In genomic region chr12:108381793-108382436, GRCh38 we compare ENCODE assay signal across 17 cellular contexts. TPM values are rescaled to one million over a fixed set of nuclear protein-coding genes. Genes with fewer than 3 reads are reported as not detected.
DNase-seq lines count a peak whose midpoint lies in the region; ATAC-seq and TF ChIP-seq lines count a peak whose summit lies in the region.
"Had no signal": no experiment of that assay in that cellular context is flagged by ENCODE, and none has a peak within 500 bp of the region (broad histone marks: within the 10 kb centered on the region; RNA-seq: fewer than 3 reads in every experiment).

No MANE protein-coding gene starts in this region.

- no peak overlapping the region for H3K4me3 Mint-ChIP-seq in activated CD4-positive, alpha-beta T cell treated with anti-CD3 and anti-CD28 coated beads for 36 hours
- H3K4me3 Mint-ChIP-seq in progenitor cell of endocrine pancreas (ENCODE audit: low read depth) = no peak overlapping the region
- H3K4me3 Mint-ChIP-seq: immature natural killer cell; stimulated activated memory B cell treated with anti-CD40 and anti-IgM and Interleukin-4, amounts not matched to agents 10 μg/mL and 1 μg/mL and 100 μg/mL, for 72 hours had no signal

- H3K27me3 Mint-ChIP-seq in activated CD4-positive, alpha-beta T cell treated with anti-CD3 and anti-CD28 coated beads for 36 hours = peaks cover 3% of the 10 kb centered on the region
- H3K27me3 Mint-ChIP-seq in progenitor cell of endocrine pancreas = no peaks in the 10 kb centered on the region

- no peaks in the 10 kb centered on the region for H3K79me2 ChIP-seq in Karpas-422 (ENCODE audit: low read length)

- H3K36me3 Mint-ChIP-seq in activated CD4-positive, alpha-beta T cell treated with anti-CD3 and anti-CD28 coated beads for 36 hours (ENCODE audit: low read depth) = no peaks in the 10 kb centered on the region
- H3K36me3 Mint-ChIP-seq in progenitor cell of endocrine pancreas (ENCODE audit: insufficient read depth) = no peaks in the 10 kb centered on the region
- H3K36me3 Mint-ChIP-seq: stimulated activated memory B cell treated with anti-CD40 and anti-IgM and Interleukin-4, amounts not matched to agents 10 μg/mL and 1 μg/mL and 100 μg/mL, for 72 hours had no signal

- no peak for ATAC-seq in activated CD4-positive, alpha-beta T cell treated with anti-CD3 and anti-CD28 coated beads for 36 hours
- ATAC-seq: mucosa of descending colon; stimulated activated memory B cell treated with anti-CD40 and anti-IgM and Interleukin-4, amounts not matched to agents 10 μg/mL and 1 μg/mL and 100 μg/mL, for 72 hours had no signal

- TF ChIP-seq CTCF in progenitor cell of endocrine pancreas (IDR thresholded peaks at IDR 0.05; ENCODE audit: unreplicated experiment) (no peak), GM13976 (IDR thresholded peaks at IDR 0.05; ENCODE audit: borderline replicate concordance, control extremely low read depth, extremely low read depth, insufficient read depth, missing control alignments) (no peak)

- H3K27me3 ChIP-seq in Karpas-422 (ENCODE audit: low read length) = no peaks in the 10 kb centered on the region
- H3K27me3 ChIP-seq: uterus had no signal

- in situ Hi-C loops in GM13976 (cut with MboI; ENCODE audit: low sequenced_read_pairs, unreplicated experiment) = no loop called here

- no peaks in the 10 kb centered on the region for H3K9me3 ChIP-seq in Karpas-422 (ENCODE audit: low read length)
- H3K9me3 ChIP-seq: uterus had no signal

- H3K9me2 ChIP-seq in Karpas-422 (replicated peaks; ENCODE audit: insufficient read depth, low read length) = no peaks in the 10 kb centered on the region

- H2AFZ ChIP-seq in Karpas-422 (ENCODE audit: low read length) = no peak overlapping the region

- peak; percentile 8 for DNase-seq in activated CD4-positive, alpha-beta T cell treated with anti-CD3 and anti-CD28 coated beads for 36 hours
- no peak for DNase-seq in activated CD4-positive, alpha-beta T cell treated with anti-CD3 and anti-CD28 coated beads, Interleukin-2, amount 50 U/mL, for 48 hours
- DNase-seq in RPMI8226 (peak; percentile 20), fibroblast of peridontal ligament (ENCODE audit: extremely low read depth) (peak; percentile 23), progenitor cell of endocrine pancreas (ENCODE audit: low spot score, unreplicated experiment) (peak; percentile 55), cortex of kidney (lab: John Stamatoyannopoulos, UW) (no peak), Karpas-422 (no peak), GM13976 (ENCODE audit: low spot score) (no peak)
- DNase-seq: activated naive CD4-positive, alpha-beta T cell treated with anti-CD3 and anti-CD28 coated beads, Interleukin-2, amount 50 U/mL, for 16 hours; immature natural killer cell; mucosa of descending colon; NCI-H2227 treated with DMSO at 0.1 percent for 48 hours; SHP77 treated with DMSO at 0.1 percent for 48 hours; stimulated activated CD4-positive, alpha-beta T cell treated with anti-CD3 and anti-CD28 coated beads, Interleukin-2, amount 100 ng/mL, for 48 hours; uterus had no signal

- no peak overlapping the region for H3K27ac ChIP-seq in Karpas-422 (ENCODE audit: low read length)
- H3K27ac ChIP-seq: uterus had no signal

- POLR2A ChIA-PET in activated CD4-positive, alpha-beta T cell treated with anti-CD3 and anti-CD28 coated beads for 36 hours (lab: Charles Lee) = no interaction called here

- CTCF ChIA-PET in activated CD4-positive, alpha-beta T cell treated with anti-CD3 and anti-CD28 coated beads for 36 hours (lab: Charles Lee) = interaction anchor here (0.7 to 1.1 kb wide), 2 partner anchors 11 to 394 kb away, joined by 3 to 4 read pairs; no protein-coding TSS in a partner anchor

- no peak overlapping the region for H3K4me3 ChIP-seq in Karpas-422 (ENCODE audit: low read length)
- H3K4me3 ChIP-seq: mucosa of descending colon, uterus had no signal

- intact Hi-C loops in activated CD4-positive, alpha-beta T cell treated with anti-CD3 and anti-CD28 coated beads for 36 hours (cut with DNase I, micrococcal nuclease) = no loop called here

- H3K4me1 ChIP-seq in Karpas-422 (ENCODE audit: low read length) = no peaks in the 10 kb centered on the region
- H3K4me1 ChIP-seq: Caco-2, uterus had no signal

- no peaks in the 10 kb centered on the region for H3K4me1 Mint-ChIP-seq in activated CD4-positive, alpha-beta T cell treated with anti-CD3 and anti-CD28 coated beads for 36 hours
- H3K4me1 Mint-ChIP-seq in progenitor cell of endocrine pancreas (ENCODE audit: low read depth) = no peaks in the 10 kb centered on the region
- H3K4me1 Mint-ChIP-seq: stimulated activated memory B cell treated with anti-CD40 and anti-IgM and Interleukin-4, amounts not matched to agents 10 μg/mL and 1 μg/mL and 100 μg/mL, for 72 hours had no signal

- H3K4me2 ChIP-seq in Karpas-422 (ENCODE audit: low read depth, low read length, poor library complexity, severe bottlenecking) = no peak overlapping the region

- H3K9ac ChIP-seq in Karpas-422 (ENCODE audit: low read length) = no peak overlapping the region

- no peaks in the 10 kb centered on the region for H3K9me3 Mint-ChIP-seq in activated CD4-positive, alpha-beta T cell treated with anti-CD3 and anti-CD28 coated beads for 36 hours (ENCODE audit: low read depth)
- peaks cover 14% of the 10 kb centered on the region for H3K9me3 Mint-ChIP-seq in progenitor cell of endocrine pancreas (ENCODE audit: low read depth)

- no peaks in the 10 kb centered on the region for H3K36me3 ChIP-seq in Karpas-422 (ENCODE audit: insufficient read depth, low read length)
- H3K36me3 ChIP-seq: uterus had no signal

- H3K27ac Mint-ChIP-seq in activated CD4-positive, alpha-beta T cell treated with anti-CD3 and anti-CD28 coated beads for 36 hours = no peak overlapping the region
- H3K27ac Mint-ChIP-seq in progenitor cell of endocrine pancreas = no peak overlapping the region
- H3K27ac Mint-ChIP-seq: immature natural killer cell; stimulated activated memory B cell treated with anti-CD40 and anti-IgM and Interleukin-4, amounts not matched to agents 10 μg/mL and 1 μg/mL and 100 μg/mL, for 72 hours had no signal

- no peaks in the 10 kb centered on the region for H4K20me1 ChIP-seq in Karpas-422 (ENCODE audit: insufficient read depth, low read depth, low read length)

RNA-seq across cellular contexts. Expression of gene CMKLR1, which starts 42.8 kb away (rescaled TPM):
- total RNA-seq in activated CD4-positive, alpha-beta T cell treated with anti-CD3 and anti-CD28 coated beads for 36 hours = not detected
- not detected in 2 replicates for total RNA-seq in progenitor cell of endocrine pancreas
- not detected in 2 replicates for total RNA-seq in Karpas-422 (2014; rRNA removed; shearing (Covaris generic); ENCODE audit: low replicate concordance)
- total RNA-seq: Caco-2 had no signal

Comparison
In these comparisons a context has a peak if more than half of its experiments do, and no peak if none do; other contexts are left out.
1. DNase-seq: peak in activated CD4-positive, alpha-beta T cell treated with anti-CD3 and anti-CD28 coated beads for 36 hours (single experiment), RPMI8226 (single experiment), fibroblast of peridontal ligament (single experiment) and progenitor cell of endocrine pancreas (single experiment); none in activated CD4-positive, alpha-beta T cell treated with anti-CD3 and anti-CD28 coated beads, Interleukin-2, amount 50 U/mL, for 48 hours (0 of 2), cortex of kidney (single experiment), Karpas-422 (single experiment) and GM13976 (single experiment).